Comparison of ENCODE assay signal across 8 cellular contexts in the genomic region with DNA sequence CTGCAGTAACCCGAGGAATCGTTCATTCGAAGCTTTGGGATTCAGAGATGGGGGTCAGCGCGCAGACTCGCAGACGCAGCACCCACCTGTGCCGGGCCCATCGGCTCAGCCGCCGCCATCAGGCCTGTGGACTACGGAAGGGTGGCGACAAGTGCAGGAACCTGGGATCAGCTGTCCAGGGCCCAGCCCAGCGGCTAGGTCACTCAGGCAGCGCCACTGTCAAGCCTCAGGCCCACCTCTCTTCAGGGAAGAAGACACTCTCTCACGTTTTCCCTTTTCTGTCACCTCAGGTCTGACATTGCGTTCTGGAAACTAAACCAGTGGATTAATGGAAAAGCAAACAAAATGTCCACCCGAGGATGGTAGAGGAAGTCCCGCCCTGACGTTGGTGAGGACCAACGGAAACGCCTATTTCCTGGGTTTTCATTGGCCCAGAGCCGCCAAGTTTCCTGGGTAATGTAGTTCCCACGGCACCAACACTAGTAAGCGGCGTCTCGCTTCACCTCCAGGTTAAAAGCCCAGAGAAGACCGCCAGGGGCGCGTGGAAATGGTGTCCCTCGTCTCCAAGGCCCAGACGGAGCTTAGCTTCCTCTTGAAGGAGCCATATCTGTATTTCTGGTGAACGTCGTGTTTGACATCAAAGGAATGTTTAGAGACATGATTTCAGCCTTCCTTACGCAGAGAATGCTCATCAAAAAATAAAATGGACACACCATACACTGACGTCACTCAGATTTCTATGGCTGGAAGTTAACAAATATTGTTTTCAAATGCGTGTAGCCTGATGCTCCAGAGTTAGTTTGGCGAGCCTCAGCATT. TPM values are rescaled to one million over a fixed set of nuclear protein-coding genes. Genes with fewer than 3 reads are reported as not detected.
DNase-seq lines count a peak whose midpoint lies in the region; ATAC-seq and TF ChIP-seq lines count a peak whose summit lies in the region.

A gene (minus strand): TSS at position 376 of the 818 bp plus-strand sequence. CDS start 257 bp downstream, at position 119.

- DNase-seq in AG10803 (ENCODE audit: low read depth) (peak; percentile 92), NCI-H345 treated with DMSO at 0.1 percent for 48 hours (lab: John Stamatoyannopoulos, UW; ENCODE audit: unreplicated experiment) (peak; percentile 66), dedifferentiated amniotic fluid mesenchymal stem cell (ENCODE audit: extremely low spot score) (peak; percentile 98), left kidney (ENCODE audit: low read depth, low spot score) (peak; percentile 99)
- DNase-seq in activated CD4-positive, alpha-beta T cell treated with anti-CD3 and anti-CD28 coated beads, Interleukin-2, amount 10 ng/mL, durations not matched to agents 24 days and 14 days, result peak; percentile 95
- peak; percentile 90 for DNase-seq in stimulated activated CD4-positive, alpha-beta T cell treated with anti-CD3 and anti-CD28 coated beads, Interleukin-1b, Interleukin-23, amount 100 ng/mL, for 48 hours

- TF ChIP-seq CTCF in AG10803 (conservative IDR thresholded peaks at IDR 0.05; ENCODE audit: low read length), result peak; percentile 68

- peaks cover 46% of the 10 kb centered on the region for H3K36me3 Mint-ChIP-seq in activated CD4-positive, alpha-beta T cell treated with anti-CD3 and anti-CD28 coated beads, Interleukin-2, amount 10 ng/mL, durations not matched to agents 24 days and 14 days (ENCODE audit: low read depth)

- intact Hi-C loops in activated CD4-positive, alpha-beta T cell treated with anti-CD3 and anti-CD28 coated beads, Interleukin-2, amount 10 ng/mL, durations not matched to agents 24 days and 14 days (cut with micrococcal nuclease), result loop anchor here (1.0 to 10.0 kb wide), 3 partner anchors 22 to 677 kb away; a partner anchor contains a TSS

- peak within 1 kb of the TSS; percentile 82 for H3K27ac Mint-ChIP-seq in activated CD4-positive, alpha-beta T cell treated with anti-CD3 and anti-CD28 coated beads, Interleukin-2, amount 10 ng/mL, durations not matched to agents 24 days and 14 days

- peaks cover 55% of the 10 kb centered on the region for H3K9me3 Mint-ChIP-seq in activated CD4-positive, alpha-beta T cell treated with anti-CD3 and anti-CD28 coated beads, Interleukin-2, amount 10 ng/mL, durations not matched to agents 24 days and 14 days

- ATAC-seq in GM18909 (IDR thresholded peaks at IDR 0.05; ENCODE audit: poor library complexity, unreplicated experiment) (peak; percentile 94), HG03175 (IDR thresholded peaks at IDR 0.05; ENCODE audit: unreplicated experiment) (peak; percentile 99)

- H3K4me3 ChIP-seq in AG10803 (ENCODE audit: low read length), result peak within 1 kb of the TSS; percentile 94

- H3K4me1 Mint-ChIP-seq in activated CD4-positive, alpha-beta T cell treated with anti-CD3 and anti-CD28 coated beads, Interleukin-2, amount 10 ng/mL, durations not matched to agents 24 days and 14 days, result peaks cover 8% of the 10 kb centered on the region

- H3K27me3 Mint-ChIP-seq in activated CD4-positive, alpha-beta T cell treated with anti-CD3 and anti-CD28 coated beads, Interleukin-2, amount 10 ng/mL, durations not matched to agents 24 days and 14 days, result no peaks in the 10 kb centered on the region

- peak within 1 kb of the TSS; percentile 82 for H3K4me3 Mint-ChIP-seq in activated CD4-positive, alpha-beta T cell treated with anti-CD3 and anti-CD28 coated beads, Interleukin-2, amount 10 ng/mL, durations not matched to agents 24 days and 14 days

RNA-seq across cellular contexts. Expression of the gene that starts here (rescaled TPM):
- 2.5 and 2.8 TPM in 2 replicates for total RNA-seq in activated CD4-positive, alpha-beta T cell treated with anti-CD3 and anti-CD28 coated beads, Interleukin-2, amount 10 ng/mL, durations not matched to agents 24 days and 14 days

Comparison
In these comparisons a context has a peak if more than half of its experiments do, and no peak if none do; other contexts are left out.
1. Peak in every context shown above with its lines: DNase-seq, ATAC-seq and H3K4me3 ChIP-seq.